ENCODE assay signal across 1 cellular context in genomic region chr5:92801921-92802320, GRCh38.
TF ChIP-seq lines count a peak whose summit lies in the region.

No MANE protein-coding gene starts in this region.

TF ChIP-seq in HepG2, 621 proteins besides CTCF, POLR2A, EP300 and RAD21 (continued from another document):
- peak; percentile 18; the same call in 1 of the 2 replicates for TF ChIP-seq HMG20A (CRISPR knock-in tag; IDR thresholded peaks at IDR 0.05; ENCODE audit: borderline replicate concordance)
- TF ChIP-seq MXD4 (CRISPR knock-in tag; IDR thresholded peaks at IDR 0.05) = no peak
- TF ChIP-seq ZNF274 (CRISPR knock-in tag; IDR thresholded peaks at IDR 0.05) = no peak
- no peak for TF ChIP-seq SMAD9 (CRISPR knock-in tag; IDR thresholded peaks at IDR 0.05)
- TF ChIP-seq SRY (CRISPR knock-in tag; IDR thresholded peaks at IDR 0.05) = no peak
- no peak for TF ChIP-seq NFRKB (IDR thresholded peaks at IDR 0.05)
- no peak for TF ChIP-seq TERF1 (CRISPR knock-in tag; IDR thresholded peaks at IDR 0.05)
- TF ChIP-seq, protein P1, sequence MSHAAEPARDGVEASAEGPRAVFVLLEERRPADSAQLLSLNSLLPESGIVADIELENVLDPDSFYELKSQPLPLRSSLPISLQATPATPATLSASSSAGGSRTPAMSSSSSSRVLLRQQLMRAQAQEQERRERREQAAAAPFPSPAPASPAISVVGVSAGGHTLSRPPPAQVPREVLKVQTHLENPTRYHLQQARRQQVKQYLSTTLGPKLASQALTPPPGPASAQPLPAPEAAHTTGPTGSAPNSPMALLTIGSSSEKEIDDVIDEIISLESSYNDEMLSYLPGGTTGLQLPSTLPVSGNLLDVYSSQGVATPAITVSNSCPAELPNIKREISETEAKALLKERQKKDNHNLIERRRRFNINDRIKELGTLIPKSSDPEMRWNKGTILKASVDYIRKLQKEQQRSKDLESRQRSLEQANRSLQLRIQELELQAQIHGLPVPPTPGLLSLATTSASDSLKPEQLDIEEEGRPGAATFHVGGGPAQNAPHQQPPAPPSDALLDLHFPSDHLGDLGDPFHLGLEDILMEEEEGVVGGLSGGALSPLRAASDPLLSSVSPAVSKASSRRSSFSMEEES (CRISPR knock-in tag; IDR thresholded peaks at IDR 0.05) = peak; percentile 43; the same call in 1 of the 2 replicates
- TF ChIP-seq TP53 (CRISPR knock-in tag; conservative IDR thresholded peaks at IDR 0.05) = no peak
- no peak for TF ChIP-seq ZNF569 (CRISPR knock-in tag; IDR thresholded peaks at IDR 0.05; ENCODE audit: borderline replicate concordance)
- TF ChIP-seq SMAD3 (CRISPR knock-in tag; IDR thresholded peaks at IDR 0.05) = no peak
- TF ChIP-seq, protein P2, sequence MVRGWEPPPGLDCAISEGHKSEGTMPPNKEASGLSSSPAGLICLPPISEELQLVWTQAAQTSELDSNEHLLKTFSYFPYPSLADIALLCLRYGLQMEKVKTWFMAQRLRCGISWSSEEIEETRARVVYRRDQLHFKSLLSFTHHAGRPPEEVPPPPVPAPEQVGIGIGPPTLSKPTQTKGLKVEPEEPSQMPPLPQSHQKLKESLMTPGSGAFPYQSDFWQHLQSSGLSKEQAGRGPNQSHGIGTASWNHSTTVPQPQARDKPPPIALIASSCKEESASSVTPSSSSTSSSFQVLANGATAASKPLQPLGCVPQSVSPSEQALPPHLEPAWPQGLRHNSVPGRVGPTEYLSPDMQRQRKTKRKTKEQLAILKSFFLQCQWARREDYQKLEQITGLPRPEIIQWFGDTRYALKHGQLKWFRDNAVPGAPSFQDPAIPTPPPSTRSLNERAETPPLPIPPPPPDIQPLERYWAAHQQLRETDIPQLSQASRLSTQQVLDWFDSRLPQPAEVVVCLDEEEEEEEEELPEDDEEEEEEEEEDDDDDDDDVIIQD (CRISPR knock-in tag; IDR thresholded peaks at IDR 0.05; ENCODE audit: low read depth) = peak; percentile 56; the same call in 1 of the 2 replicates
- no peak for TF ChIP-seq ZNF546 (CRISPR knock-in tag; conservative IDR thresholded peaks at IDR 0.05)
- TF ChIP-seq ZNF431 (CRISPR knock-in tag; IDR thresholded peaks at IDR 0.05; ENCODE audit: borderline replicate concordance, low read depth) = no peak
- TF ChIP-seq ZNF383 (CRISPR knock-in tag; IDR thresholded peaks at IDR 0.05; ENCODE audit: borderline replicate concordance) = no peak
- TF ChIP-seq, protein P3, sequence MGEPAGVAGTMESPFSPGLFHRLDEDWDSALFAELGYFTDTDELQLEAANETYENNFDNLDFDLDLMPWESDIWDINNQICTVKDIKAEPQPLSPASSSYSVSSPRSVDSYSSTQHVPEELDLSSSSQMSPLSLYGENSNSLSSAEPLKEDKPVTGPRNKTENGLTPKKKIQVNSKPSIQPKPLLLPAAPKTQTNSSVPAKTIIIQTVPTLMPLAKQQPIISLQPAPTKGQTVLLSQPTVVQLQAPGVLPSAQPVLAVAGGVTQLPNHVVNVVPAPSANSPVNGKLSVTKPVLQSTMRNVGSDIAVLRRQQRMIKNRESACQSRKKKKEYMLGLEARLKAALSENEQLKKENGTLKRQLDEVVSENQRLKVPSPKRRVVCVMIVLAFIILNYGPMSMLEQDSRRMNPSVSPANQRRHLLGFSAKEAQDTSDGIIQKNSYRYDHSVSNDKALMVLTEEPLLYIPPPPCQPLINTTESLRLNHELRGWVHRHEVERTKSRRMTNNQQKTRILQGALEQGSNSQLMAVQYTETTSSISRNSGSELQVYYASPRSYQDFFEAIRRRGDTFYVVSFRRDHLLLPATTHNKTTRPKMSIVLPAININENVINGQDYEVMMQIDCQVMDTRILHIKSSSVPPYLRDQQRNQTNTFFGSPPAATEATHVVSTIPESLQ (CRISPR knock-in tag; conservative IDR thresholded peaks at IDR 0.05) = no peak
TF ChIP-seq in HepG2: peak in this region for 6.
